In the genomic region with DNA sequence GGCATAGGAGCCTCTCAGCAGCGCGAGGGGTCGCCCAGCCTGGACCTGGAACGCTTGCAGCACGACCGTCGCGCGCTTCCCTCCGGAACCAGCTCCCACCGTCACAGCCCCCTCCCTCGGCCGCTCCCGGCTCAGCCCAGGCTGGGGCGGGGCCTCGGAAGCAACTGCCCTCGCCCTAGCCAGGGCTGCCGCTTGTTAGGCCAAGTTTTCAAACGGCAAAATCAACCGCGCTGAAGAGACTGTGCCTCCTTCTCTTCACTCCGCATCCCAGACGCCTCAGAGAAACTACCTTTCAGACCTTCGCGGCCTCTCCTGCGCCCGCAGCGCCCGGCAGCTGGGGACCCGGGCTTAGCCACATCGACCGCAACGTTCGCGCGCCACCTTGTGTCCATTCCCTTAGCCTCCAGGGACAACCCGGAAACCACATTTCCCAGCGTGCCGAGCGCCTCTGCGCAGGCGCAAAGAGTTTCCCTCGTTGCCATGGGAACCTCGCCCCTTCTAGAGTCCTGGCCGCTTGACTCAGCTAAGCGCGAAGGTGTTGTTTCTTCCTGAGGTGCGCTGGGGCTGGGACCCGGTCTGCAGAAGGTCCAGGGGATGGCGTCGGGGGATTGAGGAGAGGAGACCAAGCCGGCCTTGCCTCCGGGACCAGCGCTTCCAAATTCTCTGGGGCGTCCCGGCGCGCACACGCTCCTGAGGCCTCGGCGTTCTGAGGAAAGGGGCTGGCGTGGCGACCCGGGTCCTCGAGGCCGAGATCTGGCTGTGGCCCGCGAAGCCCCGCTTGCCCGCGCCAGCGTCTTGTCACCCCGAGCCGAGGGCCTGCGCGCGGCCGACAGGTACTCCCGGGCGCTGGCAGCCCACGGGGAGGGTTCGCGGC, we compare ENCODE assay signal across 1 cellular context.
TF ChIP-seq lines count a peak whose summit lies in the region.

No MANE protein-coding gene starts in this region.

TF ChIP-seq in K562, 482 proteins besides CTCF, POLR2A, EP300 and RAD21 (continued from another document and continues in another):
- TF ChIP-seq, protein P1, sequence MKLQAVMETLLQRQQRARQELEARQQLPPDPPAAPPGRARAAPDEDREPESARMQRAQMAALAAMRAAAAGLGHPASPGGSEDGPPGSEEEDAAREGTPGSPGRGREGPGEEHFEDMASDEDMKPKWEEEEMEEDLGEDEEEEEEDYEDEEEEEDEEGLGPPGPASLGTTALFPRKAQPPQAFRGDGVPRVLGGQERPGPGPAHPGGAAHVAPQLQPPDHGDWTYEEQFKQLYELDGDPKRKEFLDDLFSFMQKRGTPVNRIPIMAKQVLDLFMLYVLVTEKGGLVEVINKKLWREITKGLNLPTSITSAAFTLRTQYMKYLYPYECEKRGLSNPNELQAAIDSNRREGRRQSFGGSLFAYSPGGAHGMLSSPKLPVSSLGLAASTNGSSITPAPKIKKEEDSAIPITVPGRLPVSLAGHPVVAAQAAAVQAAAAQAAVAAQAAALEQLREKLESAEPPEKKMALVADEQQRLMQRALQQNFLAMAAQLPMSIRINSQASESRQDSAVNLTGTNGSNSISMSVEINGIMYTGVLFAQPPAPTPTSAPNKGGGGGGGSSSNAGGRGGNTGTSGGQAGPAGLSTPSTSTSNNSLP (IDR thresholded peaks at IDR 0.05; ENCODE audit: borderline replicate concordance, low read depth, low read length) = no peak
- TF ChIP-seq NR3C1 (CRISPR knock-in tag; IDR thresholded peaks at IDR 0.05) (no peak), POLR2AphosphoS5 (IDR thresholded peaks at IDR 0.05; ENCODE audit: control insufficient read depth, insufficient read depth, low read depth, low read length) (no peak), HMG20B (CRISPR knock-in tag; IDR thresholded peaks at IDR 0.05) (no peak), NR1H2 (CRISPR knock-in tag; IDR thresholded peaks at IDR 0.05) (no peak), ZNF274 (IDR thresholded peaks at IDR 0.05; ENCODE audit: borderline replicate concordance, low read depth, low read length) (no peak), FOXK1 (CRISPR knock-in tag; IDR thresholded peaks at IDR 0.05; ENCODE audit: borderline replicate concordance) (no peak), HDGF (IDR thresholded peaks at IDR 0.05) (no peak), TAF7 (tag; IDR thresholded peaks at IDR 0.05) (peak; percentile 53; the same call in 1 of the 2 replicates), MED1 (CRISPR knock-in tag; IDR thresholded peaks at IDR 0.05; ENCODE audit: borderline replicate concordance) (no peak), SNRNP70 (optimal IDR thresholded peaks at IDR 0.05; ENCODE audit: low read depth, low read length) (no peak), CBX8 (IDR thresholded peaks at IDR 0.05; ENCODE audit: borderline replicate concordance, extremely low read depth, low read depth, low read length, poor library complexity, severe bottlenecking) (no peak), DACH1 (IDR thresholded peaks at IDR 0.05; ENCODE audit: partially characterized antibody) (peak; percentile 34), ZNF311 (CRISPR knock-in tag; IDR thresholded peaks at IDR 0.05) (no peak), SETDB1 (IDR thresholded peaks at IDR 0.05; ENCODE audit: low read length) (no peak), LEF1 (IDR thresholded peaks at IDR 0.05) (no peak), TBL1XR1 (IDR thresholded peaks at IDR 0.05; ENCODE audit: low read length in 2 of 2) (peak; percentile 65 to 78; a peak in 1 of 4 replicates), CREBBP (IDR thresholded peaks at IDR 0.05; ENCODE audit: low read depth, low read length) (no peak), FOXJ2 (tag; IDR thresholded peaks at IDR 0.05) (peak; percentile 77), RFX1 (IDR thresholded peaks at IDR 0.05) (peak; percentile 100), HMGN3 (IDR thresholded peaks at IDR 0.05; ENCODE audit: borderline replicate concordance, extremely low read depth, insufficient read length, low read depth, low read length) (peak; percentile 76), KAT7 (CRISPR knock-in tag; IDR thresholded peaks at IDR 0.05; ENCODE audit: borderline replicate concordance) (peak; percentile 90), BCOR (IDR thresholded peaks at IDR 0.05) (no peak), GATA2 (CRISPR knock-in tag; IDR thresholded peaks at IDR 0.05) (no peak), TAF15 (IDR thresholded peaks at IDR 0.05; ENCODE audit: low read depth, low read length) (no peak), TEAD2 (tag; IDR thresholded peaks at IDR 0.05) (no peak), ZNF224 (CRISPR knock-in tag; IDR thresholded peaks at IDR 0.05) (no peak), ZBED1 (IDR thresholded peaks at IDR 0.05) (no peak), FOXA3 (CRISPR knock-in tag; conservative IDR thresholded peaks at IDR 0.05 in 1 of 2, IDR thresholded peaks at IDR 0.05 in 1 of 2) (no peak), SIX5 (IDR thresholded peaks at IDR 0.05; ENCODE audit: borderline replicate concordance in 1 of 2, insufficient read depth in 1 of 2, low read depth in 1 of 2, low read length in 2 of 2) (peak; percentile 77 to 83), MXI1 (IDR thresholded peaks at IDR 0.05; ENCODE audit: low read depth, low read length) (peak; percentile 97), ZNF561 (CRISPR knock-in tag; conservative IDR thresholded peaks at IDR 0.05) (no peak), NR2C1 (IDR thresholded peaks at IDR 0.05) (no peak), NR2C1 (tag; IDR thresholded peaks at IDR 0.05) (peak; percentile 69), MTA2 (IDR thresholded peaks at IDR 0.05; ENCODE audit: low read depth) (no peak), BHLHE40 (IDR thresholded peaks at IDR 0.05; ENCODE audit: low read length) (peak; percentile 25), ZNF780A (CRISPR knock-in tag; IDR thresholded peaks at IDR 0.05) (no peak), XRCC5 (IDR thresholded peaks at IDR 0.05; ENCODE audit: low read depth, low read length) (peak; percentile 73; the same call in 1 of the 2 replicates)
- TF ChIP-seq, protein P2, sequence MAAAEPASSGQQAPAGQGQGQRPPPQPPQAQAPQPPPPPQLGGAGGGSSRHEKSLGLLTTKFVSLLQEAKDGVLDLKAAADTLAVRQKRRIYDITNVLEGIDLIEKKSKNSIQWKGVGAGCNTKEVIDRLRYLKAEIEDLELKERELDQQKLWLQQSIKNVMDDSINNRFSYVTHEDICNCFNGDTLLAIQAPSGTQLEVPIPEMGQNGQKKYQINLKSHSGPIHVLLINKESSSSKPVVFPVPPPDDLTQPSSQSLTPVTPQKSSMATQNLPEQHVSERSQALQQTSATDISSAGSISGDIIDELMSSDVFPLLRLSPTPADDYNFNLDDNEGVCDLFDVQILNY (CRISPR knock-in tag; IDR thresholded peaks at IDR 0.05) = 0 out of 2 replicates have a peak, but pooled peaks have one; percentile 54
- TF ChIP-seq, protein P3, sequence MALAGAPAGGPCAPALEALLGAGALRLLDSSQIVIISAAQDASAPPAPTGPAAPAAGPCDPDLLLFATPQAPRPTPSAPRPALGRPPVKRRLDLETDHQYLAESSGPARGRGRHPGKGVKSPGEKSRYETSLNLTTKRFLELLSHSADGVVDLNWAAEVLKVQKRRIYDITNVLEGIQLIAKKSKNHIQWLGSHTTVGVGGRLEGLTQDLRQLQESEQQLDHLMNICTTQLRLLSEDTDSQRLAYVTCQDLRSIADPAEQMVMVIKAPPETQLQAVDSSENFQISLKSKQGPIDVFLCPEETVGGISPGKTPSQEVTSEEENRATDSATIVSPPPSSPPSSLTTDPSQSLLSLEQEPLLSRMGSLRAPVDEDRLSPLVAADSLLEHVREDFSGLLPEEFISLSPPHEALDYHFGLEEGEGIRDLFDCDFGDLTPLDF (CRISPR knock-in tag; IDR thresholded peaks at IDR 0.05) = peak; percentile 69; the same call in 1 of the 2 replicates
- TF ChIP-seq, protein P4, sequence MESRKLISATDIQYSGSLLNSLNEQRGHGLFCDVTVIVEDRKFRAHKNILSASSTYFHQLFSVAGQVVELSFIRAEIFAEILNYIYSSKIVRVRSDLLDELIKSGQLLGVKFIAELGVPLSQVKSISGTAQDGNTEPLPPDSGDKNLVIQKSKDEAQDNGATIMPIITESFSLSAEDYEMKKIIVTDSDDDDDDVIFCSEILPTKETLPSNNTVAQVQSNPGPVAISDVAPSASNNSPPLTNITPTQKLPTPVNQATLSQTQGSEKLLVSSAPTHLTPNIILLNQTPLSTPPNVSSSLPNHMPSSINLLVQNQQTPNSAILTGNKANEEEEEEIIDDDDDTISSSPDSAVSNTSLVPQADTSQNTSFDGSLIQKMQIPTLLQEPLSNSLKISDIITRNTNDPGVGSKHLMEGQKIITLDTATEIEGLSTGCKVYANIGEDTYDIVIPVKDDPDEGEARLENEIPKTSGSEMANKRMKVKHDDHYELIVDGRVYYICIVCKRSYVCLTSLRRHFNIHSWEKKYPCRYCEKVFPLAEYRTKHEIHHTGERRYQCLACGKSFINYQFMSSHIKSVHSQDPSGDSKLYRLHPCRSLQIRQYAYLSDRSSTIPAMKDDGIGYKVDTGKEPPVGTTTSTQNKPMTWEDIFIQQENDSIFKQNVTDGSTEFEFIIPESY (CRISPR knock-in tag; IDR thresholded peaks at IDR 0.05) = peak; percentile 59
- TF ChIP-seq, protein P5, sequence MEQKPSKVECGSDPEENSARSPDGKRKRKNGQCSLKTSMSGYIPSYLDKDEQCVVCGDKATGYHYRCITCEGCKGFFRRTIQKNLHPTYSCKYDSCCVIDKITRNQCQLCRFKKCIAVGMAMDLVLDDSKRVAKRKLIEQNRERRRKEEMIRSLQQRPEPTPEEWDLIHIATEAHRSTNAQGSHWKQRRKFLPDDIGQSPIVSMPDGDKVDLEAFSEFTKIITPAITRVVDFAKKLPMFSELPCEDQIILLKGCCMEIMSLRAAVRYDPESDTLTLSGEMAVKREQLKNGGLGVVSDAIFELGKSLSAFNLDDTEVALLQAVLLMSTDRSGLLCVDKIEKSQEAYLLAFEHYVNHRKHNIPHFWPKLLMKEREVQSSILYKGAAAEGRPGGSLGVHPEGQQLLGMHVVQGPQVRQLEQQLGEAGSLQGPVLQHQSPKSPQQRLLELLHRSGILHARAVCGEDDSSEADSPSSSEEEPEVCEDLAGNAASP (IDR thresholded peaks at IDR 0.05) = no peak
- TF ChIP-seq, protein P6, sequence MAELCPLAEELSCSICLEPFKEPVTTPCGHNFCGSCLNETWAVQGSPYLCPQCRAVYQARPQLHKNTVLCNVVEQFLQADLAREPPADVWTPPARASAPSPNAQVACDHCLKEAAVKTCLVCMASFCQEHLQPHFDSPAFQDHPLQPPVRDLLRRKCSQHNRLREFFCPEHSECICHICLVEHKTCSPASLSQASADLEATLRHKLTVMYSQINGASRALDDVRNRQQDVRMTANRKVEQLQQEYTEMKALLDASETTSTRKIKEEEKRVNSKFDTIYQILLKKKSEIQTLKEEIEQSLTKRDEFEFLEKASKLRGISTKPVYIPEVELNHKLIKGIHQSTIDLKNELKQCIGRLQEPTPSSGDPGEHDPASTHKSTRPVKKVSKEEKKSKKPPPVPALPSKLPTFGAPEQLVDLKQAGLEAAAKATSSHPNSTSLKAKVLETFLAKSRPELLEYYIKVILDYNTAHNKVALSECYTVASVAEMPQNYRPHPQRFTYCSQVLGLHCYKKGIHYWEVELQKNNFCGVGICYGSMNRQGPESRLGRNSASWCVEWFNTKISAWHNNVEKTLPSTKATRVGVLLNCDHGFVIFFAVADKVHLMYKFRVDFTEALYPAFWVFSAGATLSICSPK (IDR thresholded peaks at IDR 0.05; ENCODE audit: borderline replicate concordance) = no peak
- TF ChIP-seq, protein P7, sequence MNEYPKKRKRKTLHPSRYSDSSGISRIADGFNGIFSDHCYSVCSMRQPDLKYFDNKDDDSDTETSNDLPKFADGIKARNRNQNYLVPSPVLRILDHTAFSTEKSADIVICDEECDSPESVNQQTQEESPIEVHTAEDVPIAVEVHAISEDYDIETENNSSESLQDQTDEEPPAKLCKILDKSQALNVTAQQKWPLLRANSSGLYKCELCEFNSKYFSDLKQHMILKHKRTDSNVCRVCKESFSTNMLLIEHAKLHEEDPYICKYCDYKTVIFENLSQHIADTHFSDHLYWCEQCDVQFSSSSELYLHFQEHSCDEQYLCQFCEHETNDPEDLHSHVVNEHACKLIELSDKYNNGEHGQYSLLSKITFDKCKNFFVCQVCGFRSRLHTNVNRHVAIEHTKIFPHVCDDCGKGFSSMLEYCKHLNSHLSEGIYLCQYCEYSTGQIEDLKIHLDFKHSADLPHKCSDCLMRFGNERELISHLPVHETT (CRISPR knock-in tag; conservative IDR thresholded peaks at IDR 0.05 in 1 of 2, IDR thresholded peaks at IDR 0.05 in 1 of 2) = no peak; a peak in 2 of 4 replicates
- TF ChIP-seq, protein P8, sequence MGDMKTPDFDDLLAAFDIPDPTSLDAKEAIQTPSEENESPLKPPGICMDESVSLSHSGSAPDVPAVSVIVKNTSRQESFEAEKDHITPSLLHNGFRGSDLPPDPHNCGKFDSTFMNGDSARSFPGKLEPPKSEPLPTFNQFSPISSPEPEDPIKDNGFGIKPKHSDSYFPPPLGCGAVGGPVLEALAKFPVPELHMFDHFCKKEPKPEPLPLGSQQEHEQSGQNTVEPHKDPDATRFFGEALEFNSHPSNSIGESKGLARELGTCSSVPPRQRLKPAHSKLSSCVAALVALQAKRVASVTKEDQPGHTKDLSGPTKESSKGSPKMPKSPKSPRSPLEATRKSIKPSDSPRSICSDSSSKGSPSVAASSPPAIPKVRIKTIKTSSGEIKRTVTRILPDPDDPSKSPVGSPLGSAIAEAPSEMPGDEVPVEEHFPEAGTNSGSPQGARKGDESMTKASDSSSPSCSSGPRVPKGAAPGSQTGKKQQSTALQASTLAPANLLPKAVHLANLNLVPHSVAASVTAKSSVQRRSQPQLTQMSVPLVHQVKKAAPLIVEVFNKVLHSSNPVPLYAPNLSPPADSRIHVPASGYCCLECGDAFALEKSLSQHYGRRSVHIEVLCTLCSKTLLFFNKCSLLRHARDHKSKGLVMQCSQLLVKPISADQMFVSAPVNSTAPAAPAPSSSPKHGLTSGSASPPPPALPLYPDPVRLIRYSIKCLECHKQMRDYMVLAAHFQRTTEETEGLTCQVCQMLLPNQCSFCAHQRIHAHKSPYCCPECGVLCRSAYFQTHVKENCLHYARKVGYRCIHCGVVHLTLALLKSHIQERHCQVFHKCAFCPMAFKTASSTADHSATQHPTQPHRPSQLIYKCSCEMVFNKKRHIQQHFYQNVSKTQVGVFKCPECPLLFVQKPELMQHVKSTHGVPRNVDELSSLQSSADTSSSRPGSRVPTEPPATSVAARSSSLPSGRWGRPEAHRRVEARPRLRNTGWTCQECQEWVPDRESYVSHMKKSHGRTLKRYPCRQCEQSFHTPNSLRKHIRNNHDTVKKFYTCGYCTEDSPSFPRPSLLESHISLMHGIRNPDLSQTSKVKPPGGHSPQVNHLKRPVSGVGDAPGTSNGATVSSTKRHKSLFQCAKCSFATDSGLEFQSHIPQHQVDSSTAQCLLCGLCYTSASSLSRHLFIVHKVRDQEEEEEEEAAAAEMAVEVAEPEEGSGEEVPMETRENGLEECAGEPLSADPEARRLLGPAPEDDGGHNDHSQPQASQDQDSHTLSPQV (IDR thresholded peaks at IDR 0.05) = peak; percentile 55
